Comparison of ENCODE assay signal across 20 cellular contexts in the genomic region with DNA sequence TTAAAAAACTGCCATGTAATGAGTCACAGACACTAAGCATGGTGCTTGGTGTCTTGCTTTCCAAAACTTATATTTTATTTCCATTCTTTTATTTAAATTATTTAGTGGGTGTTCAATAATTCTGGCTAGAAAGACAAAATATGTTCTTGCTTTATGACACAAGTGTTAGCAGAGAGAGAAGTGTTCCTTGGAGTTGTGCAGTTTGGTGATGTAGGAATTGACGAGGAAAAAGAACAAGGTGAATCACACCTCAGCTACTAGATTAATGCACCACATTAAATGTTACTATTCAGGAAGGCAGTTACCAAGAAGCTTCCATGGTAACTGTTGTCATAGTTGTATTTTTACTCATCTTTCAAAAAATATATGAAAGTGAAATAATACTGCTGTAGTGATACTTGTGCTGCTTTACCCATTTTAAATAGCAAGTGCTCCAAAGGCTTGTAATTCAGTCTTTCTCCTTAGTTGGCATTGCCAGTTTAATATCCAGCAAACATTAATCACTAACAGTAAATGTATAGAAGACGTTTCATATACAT. TPM values are rescaled to one million over a fixed set of nuclear protein-coding genes. Genes with fewer than 3 reads are reported as not detected.
DNase-seq lines count a peak whose midpoint lies in the region; ATAC-seq lines count a peak whose summit lies in the region.
"Had no signal": no experiment of that assay in that cellular context is flagged by ENCODE, and none has a peak within 500 bp of the region (broad histone marks: within the 10 kb centered on the region; RNA-seq: fewer than 3 reads in every experiment).

No MANE protein-coding gene starts in this region.

- H3K27me3 Mint-ChIP-seq in activated T-helper 17 cell treated with anti-CD3 and anti-CD28 coated beads, Interleukin-2, amount 50 U/mL, for 72 hours, result no peaks in the 10 kb centered on the region

- H3K9me3 Mint-ChIP-seq in activated T-helper 17 cell treated with anti-CD3 and anti-CD28 coated beads, Interleukin-2, amount 50 U/mL, for 72 hours, result peaks cover 8% of the 10 kb centered on the region

- no peak overlapping the region for H3K4me3 Mint-ChIP-seq in activated T-helper 17 cell treated with anti-CD3 and anti-CD28 coated beads, Interleukin-2, amount 50 U/mL, for 72 hours
- H3K4me3 Mint-ChIP-seq: B cell, CD14-positive monocyte had no signal

- DNase-seq in HT-29 (ENCODE audit: low spot score) (no peak), ACHN (no peak), NCI-H2196 (lab: John Stamatoyannopoulos, UW; ENCODE audit: unreplicated experiment) (no peak)
- DNase-seq: GDM1, Kasumi-1, NCI-H1694, NCI-H2081, NCI-H2171, NCI-H524 treated with DMSO at 0.1 percent for 48 hours, NCI-H82, T-helper 1 cell had no signal

- H3K36me3 Mint-ChIP-seq in activated T-helper 17 cell treated with anti-CD3 and anti-CD28 coated beads, Interleukin-2, amount 50 U/mL, for 72 hours (ENCODE audit: low read depth), result no peaks in the 10 kb centered on the region
- H3K36me3 Mint-ChIP-seq: CD14-positive monocyte had no signal

- in situ Hi-C loops in ACHN (cut with HindIII; ENCODE audit: low pct_ligation_motif_present, low pct_unique_long_range_greater_than_20kb, low sequenced_read_pairs), result no loop called here

- H3K27ac Mint-ChIP-seq in activated T-helper 17 cell treated with anti-CD3 and anti-CD28 coated beads, Interleukin-2, amount 50 U/mL, for 72 hours, result no peak overlapping the region
- H3K27ac Mint-ChIP-seq: B cell, CD14-positive monocyte had no signal

- no peaks in the 10 kb centered on the region for H3K4me1 Mint-ChIP-seq in activated T-helper 17 cell treated with anti-CD3 and anti-CD28 coated beads, Interleukin-2, amount 50 U/mL, for 72 hours
- H3K4me1 Mint-ChIP-seq: CD14-positive monocyte had no signal

- ATAC-seq in GM18502 (IDR thresholded peaks at IDR 0.05; ENCODE audit: poor library complexity, unreplicated experiment) (peak; percentile 66), GM19455 (IDR thresholded peaks at IDR 0.05; ENCODE audit: unreplicated experiment) (peak; percentile 55), HG02938 (IDR thresholded peaks at IDR 0.05; ENCODE audit: unreplicated experiment) (peak; percentile 70), GM19467 (IDR thresholded peaks at IDR 0.05; ENCODE audit: unreplicated experiment) (no peak)
- peak; percentile 56 for ATAC-seq in activated T-helper 17 cell treated with anti-CD3 and anti-CD28 coated beads, Interleukin-2, amount 50 U/mL, for 72 hours (replicated peaks)
- ATAC-seq: HCT116 had no signal

RNA-seq across cellular contexts. Expression of a gene that starts 28.3 kb away (rescaled TPM):
- 1 to 10 TPM; 2.2 to 3.3 TPM for total RNA-seq in activated T-helper 17 cell treated with anti-CD3 and anti-CD28 coated beads, Interleukin-2, amount 50 U/mL, for 72 hours
- total RNA-seq in HT-29 (2014; rRNA removed; shearing (Covaris generic)), result not detected in 2 replicates
- total RNA-seq: SJSA1 had no signal
